In genomic region chr15:63488432-63488910, GRCh38 we compare ENCODE assay signal across 24 cellular contexts.
"Had no signal": no experiment of that assay in that cellular context is flagged by ENCODE, and none has a peak within 500 bp of the region (broad histone marks: within the 10 kb centered on the region; RNA-seq: fewer than 3 reads in every experiment).

No MANE protein-coding gene starts in this region.

- H3K27me3 ChIP-seq: breast epithelium, esophagus squamous epithelium, heart right ventricle, left lung, right lobe of liver, testis, transverse colon had no signal

- H3K4me1 ChIP-seq: breast epithelium, right lobe of liver, testis had no signal

- H3K9me3 Mint-ChIP-seq: activated naive CD4-positive, alpha-beta T cell treated with anti-CD3 and anti-CD28 coated beads, Interleukin-2, amount 50 U/mL, for 24 hours; activated T-helper 2 cell treated with anti-CD3 and anti-CD28 coated beads, Interferon-gamma antibody, Interleukin-2, Interleukin-4, amounts not matched to agents 10 μg/mL and 5 μg/mL and 100 μg/mL, durations not matched to agents 14 hours and 24 hours and 36 hours; central memory CD8-positive, alpha-beta T cell; natural killer cell treated with Interleukin-12 subunit alpha and Interleukin-12 subunit beta and Interleukin-15 and Interleukin-18, amount 100 ng/mL, for 72 hours; T-helper 2 cell treated with Interferon-gamma antibody and Interleukin-4, amounts not matched to agents 5 μg/mL and 100 μg/mL, for 36 hours had no signal

- H3K4me3 Mint-ChIP-seq: activated CD4-positive, alpha-beta T cell treated with anti-CD3 and anti-CD28 coated beads for 36 hours; activated naive CD4-positive, alpha-beta T cell treated with anti-CD3 and anti-CD28 coated beads, Interleukin-2, amount 50 U/mL, for 24 hours; central memory CD8-positive, alpha-beta T cell; natural killer cell treated with Interleukin-12 subunit alpha and Interleukin-12 subunit beta and Interleukin-15 and Interleukin-18, amount 100 ng/mL, for 72 hours; T-helper 2 cell treated with Interferon-gamma antibody and Interleukin-4, amounts not matched to agents 5 μg/mL and 100 μg/mL, for 36 hours had no signal

- H3K4me3 ChIP-seq: breast epithelium, esophagus squamous epithelium, heart right ventricle, left lung, lower lobe of right lung, right lobe of liver, transverse colon had no signal

- H3K9me3 ChIP-seq: breast epithelium, esophagus squamous epithelium, heart right ventricle, left lung, lower lobe of right lung, right lobe of liver, testis, transverse colon had no signal

- H3K36me3 ChIP-seq: breast epithelium, esophagus squamous epithelium, heart right ventricle, left lung, lower lobe of right lung, right lobe of liver, transverse colon had no signal

- H3K27ac Mint-ChIP-seq: activated CD4-positive, alpha-beta T cell treated with anti-CD3 and anti-CD28 coated beads for 36 hours; activated naive CD4-positive, alpha-beta T cell treated with anti-CD3 and anti-CD28 coated beads, Interleukin-2, amount 50 U/mL, for 24 hours; activated T-helper 2 cell treated with anti-CD3 and anti-CD28 coated beads, Interferon-gamma antibody, Interleukin-2, Interleukin-4, amounts not matched to agents 10 μg/mL and 5 μg/mL and 100 μg/mL, durations not matched to agents 14 hours and 24 hours and 36 hours; T-helper 2 cell treated with Interferon-gamma antibody and Interleukin-4, amounts not matched to agents 5 μg/mL and 100 μg/mL, for 36 hours had no signal

- DNase-seq: activated CD4-positive, alpha-beta T cell treated with anti-CD3 and anti-CD28 coated beads for 36 hours; activated CD4-positive, CD25-positive, alpha-beta regulatory T cell; activated T-cell treated with anti-CD3 and anti-CD28 coated beads, Interleukin-2, amount 50 U/mL, for 48 hours; effector CD8-positive, alpha-beta T cell; esophagus squamous epithelium; foreskin melanocyte; heart right ventricle; kidney glomerular epithelial cell; left lung; lower lobe of right lung; mesendoderm; stimulated activated CD4-positive, alpha-beta T cell treated with anti-CD3 and anti-CD28 coated beads, Interleukin-12 subunit alpha, Interleukin-12 subunit beta, amount 100 ng/mL, for 4 hours; stimulated activated CD4-positive, alpha-beta T cell treated with anti-CD3 and anti-CD28 coated beads, Interleukin-4, amount 100 ng/mL, for 1 hour; stimulated activated naive CD8-positive, alpha-beta T cell treated with anti-CD3 and anti-CD28 coated beads, Interleukin-15, Interleukin-2, amounts not matched to agents 100 U/mL and 50 U/mL, for 24 hours; testis; transverse colon had no signal

- H3K27me3 Mint-ChIP-seq: activated CD4-positive, alpha-beta T cell treated with anti-CD3 and anti-CD28 coated beads for 36 hours; activated naive CD4-positive, alpha-beta T cell treated with anti-CD3 and anti-CD28 coated beads, Interleukin-2, amount 50 U/mL, for 24 hours; central memory CD8-positive, alpha-beta T cell had no signal

- ATAC-seq: activated CD4-positive, alpha-beta T cell treated with anti-CD3 and anti-CD28 coated beads for 36 hours; heart right ventricle; right lobe of liver; stimulated activated naive CD8-positive, alpha-beta T cell treated with anti-CD3 and anti-CD28 coated beads, Interleukin-15, Interleukin-2, amounts not matched to agents 100 U/mL and 50 U/mL, for 24 hours had no signal

- H3K27ac ChIP-seq: breast epithelium, epithelial cell of prostate, esophagus squamous epithelium, lower lobe of right lung, right lobe of liver, testis, transverse colon had no signal

- H3K36me3 Mint-ChIP-seq: activated naive CD4-positive, alpha-beta T cell treated with anti-CD3 and anti-CD28 coated beads, Interleukin-2, amount 50 U/mL, for 24 hours; natural killer cell treated with Interleukin-12 subunit alpha and Interleukin-12 subunit beta and Interleukin-15 and Interleukin-18, amount 100 ng/mL, for 72 hours had no signal
